In genomic region chr6:74577619-74578018, GRCh38 we compare ENCODE assay signal across 10 cellular contexts.
DNase-seq lines count a peak whose midpoint lies in the region; ATAC-seq lines count a peak whose summit lies in the region.
"Had no signal": no experiment of that assay in that cellular context is flagged by ENCODE, and none has a peak within 500 bp of the region (broad histone marks: within the 10 kb centered on the region; RNA-seq: fewer than 3 reads in every experiment).

No MANE protein-coding gene starts in this region.

- in situ Hi-C loops in HAP-1 (cut with MboI; ENCODE audit: low sequenced_read_pairs), result no loop called here

- H3K4me1 ChIP-seq in adipocyte (ENCODE audit: control insufficient read depth, insufficient read depth, low read length), result peaks cover 28% of the 10 kb centered on the region
- H3K4me1 ChIP-seq in HAP-1, result no peaks in the 10 kb centered on the region

- H3K36me3 ChIP-seq in adipocyte (ENCODE audit: control insufficient read depth, insufficient read depth, low read length, severe bottlenecking), result no peaks in the 10 kb centered on the region
- no peaks in the 10 kb centered on the region for H3K36me3 ChIP-seq in HAP-1 (replicated peaks)

- no peak for DNase-seq in adipocyte (ENCODE audit: low read depth)
- no peak for DNase-seq in stimulated activated naive CD4-positive, alpha-beta T cell treated with Interleukin-2 at 50 U/mL for 16 hours (lab: John Stamatoyannopoulos, UW)
- DNase-seq in NCI-H1417 (lab: John Stamatoyannopoulos, UW), result no peak
- no peak for DNase-seq in NCI-H510A treated with DMSO at 0.1 percent for 48 hours (lab: John Stamatoyannopoulos, UW)
- DNase-seq in HAP-1 (ENCODE audit: low spot score in 2 of 2), result no peak
- DNase-seq: amniotic stem cell, NCI-H1092 treated with DMSO at 0.1 percent for 48 hours had no signal

- no peaks in the 10 kb centered on the region for H3K9me3 ChIP-seq in adipocyte (ENCODE audit: control insufficient read depth, low read length)
- no peaks in the 10 kb centered on the region for H3K9me3 ChIP-seq in HAP-1

- H3K4me3 ChIP-seq in adipocyte (ENCODE audit: low read length) (no peak overlapping the region), HAP-1 (no peak overlapping the region)

- ATAC-seq in GM18508 (IDR thresholded peaks at IDR 0.05; ENCODE audit: insufficient read depth, unreplicated experiment) (peak; percentile 96), GM21390 (IDR thresholded peaks at IDR 0.05; ENCODE audit: unreplicated experiment) (peak; percentile 95), HG03045 (IDR thresholded peaks at IDR 0.05; ENCODE audit: unreplicated experiment) (peak; percentile 86)

- peak overlapping the region; percentile 14 for H3K9ac ChIP-seq in adipocyte (ENCODE audit: low read length)

- H3K27me3 ChIP-seq in adipocyte (replicated peaks; ENCODE audit: control insufficient read depth, insufficient read depth, low read length), result no peaks in the 10 kb centered on the region
- no peaks in the 10 kb centered on the region for H3K27me3 ChIP-seq in HAP-1 (ENCODE audit: low read depth)
